ENCODE assay signal across 8 cellular contexts in genomic region chr10:31031205-31031665, GRCh38. TPM values are rescaled to one million over a fixed set of nuclear protein-coding genes. Genes with fewer than 3 reads are reported as not detected.
DNase-seq lines count a peak whose midpoint lies in the region; ATAC-seq and TF ChIP-seq lines count a peak whose summit lies in the region.

No MANE protein-coding gene starts in this region.

- no peaks in the 10 kb centered on the region for H3K36me3 ChIP-seq in Karpas-422 (ENCODE audit: insufficient read depth, low read length)
- no peaks in the 10 kb centered on the region for H3K36me3 ChIP-seq in aorta (ENCODE audit: control insufficient read depth in 1 of 2, insufficient read depth in 2 of 2, low read length in 1 of 2)

- no peaks in the 10 kb centered on the region for H4K20me1 ChIP-seq in Karpas-422 (ENCODE audit: insufficient read depth, low read depth, low read length)

- peaks cover 15% of the 10 kb centered on the region for H3K4me1 ChIP-seq in Karpas-422 (ENCODE audit: low read length)
- H3K4me1 ChIP-seq in aorta (ENCODE audit: control insufficient read depth in 1 of 2, insufficient read depth in 2 of 2, low read length in 2 of 2): peaks cover 2 to 4% of the 10 kb centered on the region in 2 donors

- WGBS in aorta, 2 donors: 1% methylated on average over 16 of the region's 16 CpGs

- intact Hi-C loops in aorta (cut with DNase I): loop anchor here (2.0 to 5.0 kb wide), 5 partner anchors 41 to 286 kb away; partner anchors contain the start of gene ZEB1 (in 2 of the 2)

- no peaks in the 10 kb centered on the region for H3K79me2 ChIP-seq in Karpas-422 (ENCODE audit: low read length)

- TF ChIP-seq CTCF in GM12875 (IDR thresholded peaks at IDR 0.05; ENCODE audit: borderline replicate concordance, insufficient read depth, low read depth, low read length) (no peak), choroid plexus epithelial cell (conservative IDR thresholded peaks at IDR 0.05; ENCODE audit: low read depth, low read length) (no peak), mesothelial cell of epicardium (IDR thresholded peaks at IDR 0.05; ENCODE audit: unreplicated experiment) (peak; percentile 27)

- peaks cover 25% of the 10 kb centered on the region for H3K4me1 Mint-ChIP-seq in mesothelial cell of epicardium

- H3K4me3 Mint-ChIP-seq in mesothelial cell of epicardium: peak overlapping the region; percentile 76

- H3K27me3 ChIP-seq in Karpas-422 (ENCODE audit: low read length): no peaks in the 10 kb centered on the region
- H3K27me3 ChIP-seq in aorta (ENCODE audit: control insufficient read depth in 1 of 2, insufficient read depth in 2 of 2, low read length in 1 of 2): no peaks in the 10 kb centered on the region

- H3K9ac ChIP-seq in Karpas-422 (ENCODE audit: low read length): peak overlapping the region; percentile 77

- peak overlapping the region; percentile 96 for H3K27ac Mint-ChIP-seq in mesothelial cell of epicardium

- no peaks in the 10 kb centered on the region for H3K27me3 Mint-ChIP-seq in mesothelial cell of epicardium (ENCODE audit: low read depth)

- peak overlapping the region; percentile 100; the same call in 1 of the 2 replicates for H2AFZ ChIP-seq in Karpas-422 (ENCODE audit: low read length)

- no peaks in the 10 kb centered on the region for H3K9me3 Mint-ChIP-seq in mesothelial cell of epicardium

- DNase-seq in Karpas-422 (no peak), choroid plexus epithelial cell (ENCODE audit: low read depth) (no peak), mesothelial cell of epicardium (ENCODE audit: low spot score in 2 of 2, unreplicated experiment in 2 of 2) (no peak), aorta (no peak), KBM-7 (no peak), GDM1 (lab: John Stamatoyannopoulos, UW) (no peak)

- H3K9me3 ChIP-seq in Karpas-422 (ENCODE audit: low read length): no peaks in the 10 kb centered on the region
- no peaks in the 10 kb centered on the region for H3K9me3 ChIP-seq in aorta (ENCODE audit: control insufficient read depth, low read length)

- H3K9me2 ChIP-seq in Karpas-422 (replicated peaks; ENCODE audit: insufficient read depth, low read length): no peaks in the 10 kb centered on the region

- H3K36me3 Mint-ChIP-seq in mesothelial cell of epicardium: no peaks in the 10 kb centered on the region

- ATAC-seq in GM21723 (IDR thresholded peaks at IDR 0.05; ENCODE audit: unreplicated experiment) (peak; percentile 83), aorta (ENCODE audit: low FRiP score) (peak; percentile 89)

- in situ Hi-C loops in KBM-7 (cut with MboI; ENCODE audit: low pct_unique_long_range_greater_than_20kb, low sequenced_read_pairs): no loop called here

- no peak overlapping the region for H3K27ac ChIP-seq in Karpas-422 (ENCODE audit: low read length)
- H3K27ac ChIP-seq in aorta (ENCODE audit: low read depth in 1 of 2, low read length in 2 of 2): peak overlapping the region; percentile 95

- H3K4me3 ChIP-seq in GM12875 (ENCODE audit: low read depth, low read length): peak overlapping the region; percentile 76
- H3K4me3 ChIP-seq in Karpas-422 (ENCODE audit: low read length): peak overlapping the region; percentile 84
- H3K4me3 ChIP-seq in choroid plexus epithelial cell (ENCODE audit: low read depth, low read length): peak overlapping the region; percentile 75
- peak overlapping the region; percentile 28 to 44 for H3K4me3 ChIP-seq in aorta (ENCODE audit: low read length in 2 of 2)

- peak overlapping the region; percentile 90 for H3K4me2 ChIP-seq in Karpas-422 (ENCODE audit: low read depth, low read length, poor library complexity, severe bottlenecking)

RNA-seq across cellular contexts. Expression of gene ZNF438, which starts 0.4 kb away (rescaled TPM):
- 0.26 and 3.1 TPM in 2 replicates for total RNA-seq in Karpas-422 (2014; rRNA removed; shearing (Covaris generic); ENCODE audit: low replicate concordance)
- 5.3 to 6.6 TPM (median 6.0 TPM) in 3 replicates for total RNA-seq in mesothelial cell of epicardium
- total RNA-seq in aorta: 10 to 100 TPM; 11.6 to 16.5 TPM
- polyA plus RNA-seq in aorta: 10 to 100 TPM; 10.6 to 13.4 TPM
